8 cellular contexts compared by ENCODE assay signal in genomic region chr5:111063709-111064322, GRCh38. TPM values are rescaled to one million over a fixed set of nuclear protein-coding genes. Genes with fewer than 3 reads are reported as not detected.
DNase-seq lines count a peak whose midpoint lies in the region; ATAC-seq and TF ChIP-seq lines count a peak whose summit lies in the region.

No MANE protein-coding gene starts in this region.

- no peak for TF ChIP-seq POLR2A in body of pancreas (IDR thresholded peaks at IDR 0.05)

- 12 to 13% methylated on average over 3 of the region's 3 CpGs for WGBS in body of pancreas, 2 donors

- H3K4me1 ChIP-seq in OCI-LY1 (ENCODE audit: insufficient read depth, low read length, severe bottlenecking) (no peaks in the 10 kb centered on the region), body of pancreas (no peaks in the 10 kb centered on the region)

- TF ChIP-seq CTCF in OCI-LY1 (IDR thresholded peaks at IDR 0.05; ENCODE audit: low read length), result peak; percentile 68
- TF ChIP-seq CTCF in body of pancreas (IDR thresholded peaks at IDR 0.05), result peak in 1 of 7 experiments; percentile 24

- H3K4me3 ChIP-seq in OCI-LY1 (ENCODE audit: low read depth, low read length, poor library complexity, severe bottlenecking), result no peak overlapping the region
- H3K4me3 ChIP-seq in body of pancreas, result no peak overlapping the region

- H3K36me3 ChIP-seq in OCI-LY1 (ENCODE audit: insufficient read depth, low read length) (no peaks in the 10 kb centered on the region), body of pancreas (replicated peaks in 1 of 2; ENCODE audit: insufficient read depth in 1 of 2, low read depth in 2 of 2) (no peaks in the 10 kb centered on the region)

- H3K27ac ChIP-seq in OCI-LY1 (ENCODE audit: low read depth, low read length, poor library complexity, severe bottlenecking) (no peak overlapping the region), body of pancreas (no peak overlapping the region)

- peak; percentile 85 for ATAC-seq in GM21717 (IDR thresholded peaks at IDR 0.05; ENCODE audit: unreplicated experiment)
- ATAC-seq in HG02840 (IDR thresholded peaks at IDR 0.05; ENCODE audit: low FRiP score, unreplicated experiment), result no peak
- no peak for ATAC-seq in body of pancreas

- no peak overlapping the region for H2AFZ ChIP-seq in OCI-LY1 (ENCODE audit: low read length)

- intact Hi-C loops in body of pancreas (cut with DNase I), result no loop called here

- H4K20me1 ChIP-seq in OCI-LY1 (ENCODE audit: insufficient read depth, low read length), result no peaks in the 10 kb centered on the region

- H3K4me2 ChIP-seq in OCI-LY1 (ENCODE audit: low read length), result no peak overlapping the region

- DNase-seq in ELR (ENCODE audit: low read depth), result peak; percentile 49
- DNase-seq in iris pigment epithelial cell (ENCODE audit: low read depth), result peak; percentile 29
- DNase-seq in GDM1 (lab: John Stamatoyannopoulos, UW), result no peak
- no peak for DNase-seq in activated CD8-positive, alpha-beta memory T cell treated with anti-CD3 and anti-CD28 coated beads, Interleukin-2, amount 50 U/mL, for 48 hours
- DNase-seq in body of pancreas, result no peak

- no peaks in the 10 kb centered on the region for H3K27me3 ChIP-seq in OCI-LY1 (ENCODE audit: insufficient read depth, low read length)
- peaks cover 0 to 8% of the 10 kb centered on the region in 2 donors for H3K27me3 ChIP-seq in body of pancreas

- no peaks in the 10 kb centered on the region for H3K9me2 ChIP-seq in OCI-LY1 (ENCODE audit: low read depth, low read length)

- no peaks in the 10 kb centered on the region for H3F3A ChIP-seq in OCI-LY1 (ENCODE audit: insufficient read depth, low read length)

- H3K79me2 ChIP-seq in OCI-LY1 (ENCODE audit: insufficient read depth, low read length), result no peaks in the 10 kb centered on the region

- no peak overlapping the region for H3K9ac ChIP-seq in OCI-LY1 (ENCODE audit: low read length)

- H3K9me3 ChIP-seq in OCI-LY1 (ENCODE audit: low read length) (no peaks in the 10 kb centered on the region), body of pancreas (no peaks in the 10 kb centered on the region)

RNA-seq across cellular contexts. Expression of gene TSLP, which starts 7.7 kb away (rescaled TPM):
- total RNA-seq in body of pancreas, result under 1 TPM in 1 of 2 donors, not detected in 1; 0.26 TPM

RNA-seq across cellular contexts. Expression of gene WDR36, which starts 28.3 kb away (rescaled TPM):
- total RNA-seq in body of pancreas, result 10 to 100 TPM; 11.9 to 16.1 TPM

Comparison
In these comparisons a context has a peak if more than half of its experiments do, and no peak if none do; other contexts are left out.
1. DNase-seq: peak in ELR (single experiment) and iris pigment epithelial cell (single experiment); none in GDM1 (single experiment), activated CD8-positive, alpha-beta memory T cell treated with anti-CD3 and anti-CD28 coated beads, Interleukin-2, amount 50 U/mL, for 48 hours (single experiment) and body of pancreas (0 of 4).